28 cellular contexts compared by ENCODE assay signal in the genomic region with DNA sequence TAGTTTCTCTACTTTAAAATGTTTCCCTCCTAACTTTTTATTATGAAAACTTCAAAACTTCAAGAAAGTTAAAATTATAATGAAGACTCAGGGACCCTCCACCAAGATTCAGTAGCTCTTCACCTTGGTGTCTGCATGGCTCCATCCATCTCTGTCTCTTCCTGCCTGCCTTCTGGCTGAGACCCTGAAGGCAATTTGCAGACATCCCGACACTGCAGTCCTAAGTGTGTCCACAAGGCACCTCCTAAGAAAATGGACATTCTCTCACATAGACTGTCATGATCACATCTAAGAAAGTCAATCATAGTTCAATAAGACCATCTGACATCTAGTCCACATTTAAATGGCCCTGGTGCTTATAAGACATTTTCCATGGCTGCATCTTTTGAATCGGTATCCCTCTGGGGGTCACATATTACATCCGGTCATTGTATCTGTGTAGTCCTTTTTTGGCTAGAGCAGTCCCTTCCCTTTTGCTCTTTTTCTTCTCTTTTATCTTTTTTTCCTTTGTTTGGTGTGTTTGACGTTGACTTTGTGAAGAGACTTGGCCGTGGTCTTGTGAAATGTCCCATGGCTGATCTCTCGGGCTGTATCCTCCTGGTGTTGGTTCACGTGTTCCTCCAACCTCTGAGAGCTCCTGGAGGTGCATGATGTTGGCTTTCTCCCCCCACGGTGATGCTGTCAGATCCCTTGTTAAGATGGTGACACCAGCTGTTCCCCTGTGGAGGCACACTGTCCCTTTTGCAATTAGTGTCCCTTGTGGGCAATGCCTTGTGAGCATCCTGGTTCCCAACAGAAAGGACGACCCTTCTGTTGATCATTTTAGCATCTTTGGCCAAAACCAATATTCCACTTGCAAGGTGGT. TPM values are rescaled to one million over a fixed set of nuclear protein-coding genes. Genes with fewer than 3 reads are reported as not detected.
DNase-seq lines count a peak whose midpoint lies in the region; ATAC-seq and TF ChIP-seq lines count a peak whose summit lies in the region.
"Had no signal": no experiment of that assay in that cellular context is flagged by ENCODE, and none has a peak within 500 bp of the region (broad histone marks: within the 10 kb centered on the region; RNA-seq: fewer than 3 reads in every experiment).

No MANE protein-coding gene starts in this region.

- no peak overlapping the region for H3K27ac ChIP-seq in IMR-90 (ENCODE audit: insufficient read depth, low read length)
- no peak overlapping the region for H3K27ac ChIP-seq in trophoblast cell (ENCODE audit: low read depth, low read length)
- H3K27ac ChIP-seq in dorsolateral prefrontal cortex, result no peak overlapping the region
- H3K27ac ChIP-seq: C4-2B, SK-N-MC, uterus had no signal

- no peaks in the 10 kb centered on the region for H3K36me3 ChIP-seq in IMR-90 (ENCODE audit: control insufficient read depth, insufficient read depth, low read length)
- no peaks in the 10 kb centered on the region for H3K36me3 ChIP-seq in trophoblast cell (ENCODE audit: control insufficient read depth in 1 of 2, insufficient read depth in 2 of 2, low read length in 2 of 2)
- H3K36me3 ChIP-seq: esophagus squamous epithelium, uterus had no signal

- H3K4me1 Mint-ChIP-seq in activated naive CD8-positive, alpha-beta T cell treated with anti-CD3 and anti-CD28 coated beads for 36 hours, result peaks cover 16% of the 10 kb centered on the region

- no TSS peak for BruUV-seq in IMR-90 (replicated peaks; lab: Mats Ljungman, UMichigan)

- intact Hi-C loops in IMR-90 (cut with micrococcal nuclease), result no loop called here
- intact Hi-C loops in dorsolateral prefrontal cortex (cut with DNase I), result no loop called here

- H2BK15ac ChIP-seq in IMR-90 (ENCODE audit: low read depth, low read length), result peak overlapping the region; percentile 18; the same call in 1 of the 3 replicates

- in situ Hi-C loops in IMR-90 (cut with MboI; ENCODE audit: low sequenced_read_pairs), result no loop called here

- H3K14ac ChIP-seq in IMR-90 (replicated peaks; ENCODE audit: low read depth, low read length) (peak overlapping the region; percentile 73), trophoblast cell (ENCODE audit: low read length) (no peak overlapping the region)

- peak; percentile 19 for DNase-seq in activated CD8-positive, alpha-beta memory T cell treated with anti-CD3 and anti-CD28 coated beads for 24 hours
- no peak for DNase-seq in activated CD8-positive, alpha-beta memory T cell treated with anti-CD3 and anti-CD28 coated beads, Interleukin-2, amount 50 U/mL, for 4 hours
- DNase-seq in IMR-90, result no peak
- DNase-seq in activated naive CD8-positive, alpha-beta T cell treated with anti-CD3 and anti-CD28 coated beads for 36 hours, result no peak
- no peak for DNase-seq in trophoblast cell
- DNase-seq in dorsolateral prefrontal cortex, result no peak
- no peak for DNase-seq in DMS 273 treated with DMSO at 0.1 percent for 48 hours (lab: John Stamatoyannopoulos, UW)
- DNase-seq in DMS153 (lab: John Stamatoyannopoulos, UW), result no peak
- DNase-seq: activated gamma-delta T cell; cerebellar nuclear complex; DMS53; effector CD4-positive, alpha-beta T cell; esophagus squamous epithelium; left cardiac atrium; NCI-H146; NCI-H774; small intestine; stimulated activated CD4-positive, alpha-beta T cell treated with anti-CD3 and anti-CD28 coated beads, Interleukin-4, amount 100 ng/mL, for 24 hours; T1000; uterus had no signal

- no peak overlapping the region for H3K4me3 ChIP-seq in IMR-90 (ENCODE audit: insufficient read depth, low read depth, low read length)
- no peak overlapping the region for H3K4me3 ChIP-seq in trophoblast cell (ENCODE audit: low read depth, low read length)
- no peak overlapping the region for H3K4me3 ChIP-seq in dorsolateral prefrontal cortex
- H3K4me3 ChIP-seq: esophagus squamous epithelium, SK-N-MC, uterus had no signal

- no peak overlapping the region for H3K4me3 Mint-ChIP-seq in activated naive CD8-positive, alpha-beta T cell treated with anti-CD3 and anti-CD28 coated beads for 36 hours
- H3K4me3 Mint-ChIP-seq: mesothelial cell of epicardium had no signal

- H2AFZ ChIP-seq in IMR-90 (replicated peaks; ENCODE audit: low read length, poor library complexity) (peak overlapping the region; percentile 61), trophoblast cell (ENCODE audit: insufficient read depth, low read length, poor library complexity) (no peak overlapping the region)

- H2BK20ac ChIP-seq in IMR-90 (ENCODE audit: low read depth, low read length), result peak overlapping the region; percentile 70

- H3K4me1 ChIP-seq in IMR-90 (ENCODE audit: control insufficient read depth, insufficient read depth, low read length) (peaks cover 4% of the 10 kb centered on the region), trophoblast cell (ENCODE audit: control insufficient read depth in 1 of 2, insufficient read depth in 2 of 2, low read length in 2 of 2) (peaks cover 16 to 17% of the 10 kb centered on the region in 2 experiments)
- H3K4me1 ChIP-seq: uterus had no signal

- H2AK5ac ChIP-seq in IMR-90 (ENCODE audit: low read depth, low read length) (peak overlapping the region; percentile 43; the same call in 1 of the 2 replicates), trophoblast cell (ENCODE audit: low read length) (no peak overlapping the region)

- no peak overlapping the region for H3K23ac ChIP-seq in IMR-90 (ENCODE audit: low read depth, low read length)
- H3K23ac ChIP-seq in trophoblast cell (ENCODE audit: low read length), result no peak overlapping the region

- no peak overlapping the region; the same call in 1 of the 2 replicates for H4K5ac ChIP-seq in IMR-90 (ENCODE audit: low read depth, low read length)

- H2AK9ac ChIP-seq in IMR-90 (replicated peaks; ENCODE audit: low read depth, low read length, poor library complexity), result no peak overlapping the region

- H3K9ac ChIP-seq in IMR-90 (ENCODE audit: low read depth, low read length) (no peak overlapping the region), trophoblast cell (ENCODE audit: low read length) (no peak overlapping the region)

- H3K4me2 ChIP-seq in IMR-90 (ENCODE audit: low read depth, low read length), result no peak overlapping the region
- H3K4me2 ChIP-seq in trophoblast cell (ENCODE audit: low read length), result no peak overlapping the region

- no peaks in the 10 kb centered on the region for H3K27me3 Mint-ChIP-seq in activated naive CD8-positive, alpha-beta T cell treated with anti-CD3 and anti-CD28 coated beads for 36 hours

- POLR2A ChIA-PET in IMR-90 (lab: Charles Lee; ENCODE audit: unreplicated experiment), result no interaction called here

- peaks cover 3% of the 10 kb centered on the region; the same call in 1 of the 2 replicates for H3K9me1 ChIP-seq in IMR-90 (ENCODE audit: insufficient read depth, low read length)

- H3K27me3 ChIP-seq in IMR-90 (ENCODE audit: control insufficient read depth, insufficient read depth, low read length), result peaks cover 16% of the 10 kb centered on the region
- no peaks in the 10 kb centered on the region for H3K27me3 ChIP-seq in trophoblast cell (ENCODE audit: insufficient read depth, low read length)
- no peaks in the 10 kb centered on the region for H3K27me3 ChIP-seq in dorsolateral prefrontal cortex
- H3K27me3 ChIP-seq: uterus had no signal

- no peaks in the 10 kb centered on the region for H4K20me1 ChIP-seq in IMR-90 (ENCODE audit: insufficient read depth, low read length)

- H4K12ac ChIP-seq in trophoblast cell (ENCODE audit: low read depth, low read length), result no peak overlapping the region

- ATAC-seq in IMR-90 (ENCODE audit: low read depth), result no peak

- H3K56ac ChIP-seq in IMR-90 (ENCODE audit: extremely low read depth, insufficient read depth, low read length), result no peak overlapping the region

- H4K8ac ChIP-seq in IMR-90 (ENCODE audit: low read depth in 2 of 2, low read length in 2 of 2) (peak overlapping the region in 1 of 2 experiments; percentile 13; a peak in 1 of 4 replicates), trophoblast cell (ENCODE audit: low read depth, low read length) (no peak overlapping the region)

- no peaks in the 10 kb centered on the region for H3K9me3 Mint-ChIP-seq in activated naive CD8-positive, alpha-beta T cell treated with anti-CD3 and anti-CD28 coated beads for 36 hours

- no peaks in the 10 kb centered on the region for H3K36me3 Mint-ChIP-seq in activated naive CD8-positive, alpha-beta T cell treated with anti-CD3 and anti-CD28 coated beads for 36 hours
- H3K36me3 Mint-ChIP-seq: mesothelial cell of epicardium had no signal

- H3K79me2 ChIP-seq in trophoblast cell (ENCODE audit: control insufficient read depth, insufficient read depth, low read length, poor library complexity), result no peaks in the 10 kb centered on the region

- CTCF ChIA-PET in IMR-90 (lab: Yijun Ruan, JAX), result interaction anchor here (0.6 kb wide), 1 partner anchor 51 kb away, joined by 3 read pairs; no protein-coding TSS in a partner anchor

- H2BK12ac ChIP-seq in trophoblast cell (ENCODE audit: low read length), result peak overlapping the region; percentile 80

- H2BK5ac ChIP-seq in IMR-90 (ENCODE audit: low read depth, low read length, poor library complexity, severe bottlenecking), result no peak overlapping the region
- no peak overlapping the region for H2BK5ac ChIP-seq in trophoblast cell (ENCODE audit: low read depth, low read length, poor library complexity)

- H3K9me3 ChIP-seq in IMR-90 (ENCODE audit: control insufficient read depth, insufficient read depth, low read length) (no peaks in the 10 kb centered on the region), trophoblast cell (ENCODE audit: insufficient read depth, low read depth, low read length) (no peaks in the 10 kb centered on the region)
- H3K9me3 ChIP-seq: esophagus squamous epithelium, uterus had no signal

- H3K27ac Mint-ChIP-seq in activated naive CD8-positive, alpha-beta T cell treated with anti-CD3 and anti-CD28 coated beads for 36 hours, result peak overlapping the region; percentile 46

- H2BK120ac ChIP-seq in IMR-90 (ENCODE audit: low read depth, low read length) (peak overlapping the region; percentile 68), trophoblast cell (ENCODE audit: insufficient read depth, low read length, poor library complexity) (peak overlapping the region; percentile 44)

- WGBS in IMR-90 (ENCODE audit: extremely low coverage in 2 of 2, insufficient read length in 1 of 2), 2 experiments, result 81% methylated on average over 3 of the region's 9 CpGs; no CpG with 5 or more reads in 1 of the 2 experiments
- WGBS in trophoblast cell (ENCODE audit: extremely low coverage, insufficient coverage, insufficient read length), result no CpG with 5 or more reads among the region's 9 CpGs

- dilution Hi-C loops in IMR-90 (cut with HindIII; ENCODE audit: low sequenced_read_pairs, unreplicated experiment), result no loop called here

- TF ChIP-seq RAD21 in IMR-90 (IDR thresholded peaks at IDR 0.05; ENCODE audit: low read length), result no peak

- no peaks in the 10 kb centered on the region for H3K79me1 ChIP-seq in IMR-90 (ENCODE audit: low read depth in 1 of 2, low read length in 2 of 2)
- peaks cover 11% of the 10 kb centered on the region for H3K79me1 ChIP-seq in trophoblast cell (ENCODE audit: low read length)

- H3K18ac ChIP-seq in IMR-90 (ENCODE audit: low read depth, low read length) (peak overlapping the region; percentile 37; the same call in 1 of the 2 replicates), trophoblast cell (ENCODE audit: low read length) (no peak overlapping the region)

- TF ChIP-seq CTCF in IMR-90 (conservative IDR thresholded peaks at IDR 0.05; ENCODE audit: low read depth, low read length) (no peak), dorsolateral prefrontal cortex (IDR thresholded peaks at IDR 0.05 in 54 of 56, conservative IDR thresholded peaks at IDR 0.05 in 2 of 56; ENCODE audit: low read depth in 1 of 56, partially characterized antibody in 56 of 56) (peak in 1 of 56 donors; percentile 13)

- H3K4ac ChIP-seq in IMR-90 (ENCODE audit: low read depth, low read length) (peak overlapping the region; percentile 64; the same call in 1 of the 2 replicates), trophoblast cell (ENCODE audit: low read depth, low read length) (no peak overlapping the region)

- no peak for TF ChIP-seq POLR2A in IMR-90 (IDR thresholded peaks at IDR 0.05; ENCODE audit: low read depth, low read length)

- peak overlapping the region; percentile 56; the same call in 1 of the 2 replicates for H4K91ac ChIP-seq in IMR-90 (ENCODE audit: insufficient read depth, low read depth, low read length)
- H4K91ac ChIP-seq in trophoblast cell (ENCODE audit: low read depth, low read length), result peak overlapping the region; percentile 20

RNA-seq across cellular contexts. Expression of a gene that starts 5.0 kb away (rescaled TPM):
- total RNA-seq in IMR-90 (2012; rRNA removed), result not detected in 2 replicates
- polyA plus RNA-seq in IMR-90 (2012; rRNA removed), result not detected in 2 replicates
- not detected in 2 replicates for polyA plus RNA-seq in IMR-90 (2012; cell fraction: cytosol; rRNA removed)
- polyA plus RNA-seq in IMR-90 (2012; cell fraction: nucleus; rRNA removed; ENCODE audit: low replicate concordance), result not detected in 2 replicates
- total RNA-seq in activated naive CD8-positive, alpha-beta T cell treated with anti-CD3 and anti-CD28 coated beads for 36 hours, result under 1 TPM; 0.31 to 0.52 TPM
- not detected in 2 replicates for polyA plus RNA-seq in trophoblast cell (2013)
- total RNA-seq in dorsolateral prefrontal cortex, result under 1 TPM in 4 of 120 experiments, not detected in 116; 0.22 to 0.76 (median 0.41) TPM
- total RNA-seq: A172, esophagus squamous epithelium, glomerular endothelial cell, H4, left cardiac atrium, mesothelial cell of epicardium, pulmonary artery endothelial cell, uterus had no signal
- polyA plus RNA-seq: neural cell had no signal
